ENCODE assay signal across 8 cellular contexts in genomic region chr9:91192785-91193657, GRCh38.
DNase-seq lines count a peak whose midpoint lies in the region; FAIRE-seq lines count a peak whose summit lies in the region.

No MANE protein-coding gene starts in this region.

- peak overlapping the region; percentile 100 for H3K27ac ChIP-seq in subcutaneous abdominal adipose tissue (ENCODE audit: low read depth, low read length)

- H3K9ac ChIP-seq in subcutaneous abdominal adipose tissue (ENCODE audit: low read length in 5 of 5): peak overlapping the region; percentile 86 to 97 (median 95)

- H3K9me3 Mint-ChIP-seq in activated naive CD4-positive, alpha-beta T cell treated with anti-CD3 and anti-CD28 coated beads, Interleukin-2, amount 10 ng/mL, durations not matched to agents 7 days and 5 days: peaks cover 17% of the 10 kb centered on the region

- H3K36me3 ChIP-seq in subcutaneous abdominal adipose tissue (ENCODE audit: control insufficient read depth in 5 of 5, insufficient read depth in 5 of 5, low read length in 5 of 5): no peaks in the 10 kb centered on the region

- peaks cover 65% of the 10 kb centered on the region for H3K4me1 Mint-ChIP-seq in activated naive CD4-positive, alpha-beta T cell treated with anti-CD3 and anti-CD28 coated beads, Interleukin-2, amount 10 ng/mL, durations not matched to agents 7 days and 5 days

- no peaks in the 10 kb centered on the region for H3K27me3 ChIP-seq in subcutaneous abdominal adipose tissue (ENCODE audit: control insufficient read depth in 5 of 5, insufficient read depth in 4 of 5, low read length in 5 of 5)

- peaks cover 12 to 64% (median 50%) of the 10 kb centered on the region in 5 donors for H3K4me1 ChIP-seq in subcutaneous abdominal adipose tissue (ENCODE audit: control insufficient read depth in 5 of 5, insufficient read depth in 5 of 5, low read length in 5 of 5)

- H3K27me3 Mint-ChIP-seq in activated naive CD4-positive, alpha-beta T cell treated with anti-CD3 and anti-CD28 coated beads, Interleukin-2, amount 10 ng/mL, durations not matched to agents 7 days and 5 days: peaks cover 19% of the 10 kb centered on the region

- H3K36me3 Mint-ChIP-seq in activated naive CD4-positive, alpha-beta T cell treated with anti-CD3 and anti-CD28 coated beads, Interleukin-2, amount 10 ng/mL, durations not matched to agents 7 days and 5 days: peaks cover 23% of the 10 kb centered on the region

- H3K27ac Mint-ChIP-seq in activated naive CD4-positive, alpha-beta T cell treated with anti-CD3 and anti-CD28 coated beads, Interleukin-2, amount 10 ng/mL, durations not matched to agents 7 days and 5 days: peak overlapping the region; percentile 98

- DNase-seq in AG08395 (ENCODE audit: low spot score) (peak; percentile 95), GM19239 (ENCODE audit: insufficient read length, low spot score) (no peak), HS-27A (ENCODE audit: low read depth) (peak; percentile 94), SHP77 (lab: John Stamatoyannopoulos, UW) (peak; percentile 68 to 78), globus pallidus (ENCODE audit: low spot score) (peak; percentile 42), non-pigmented ciliary epithelial cell (ENCODE audit: low read depth) (peak; percentile 96)
- DNase-seq in activated naive CD4-positive, alpha-beta T cell treated with anti-CD3 and anti-CD28 coated beads, Interleukin-2, amount 10 ng/mL, durations not matched to agents 7 days and 5 days: peak; percentile 67

- H3K4me3 ChIP-seq in subcutaneous abdominal adipose tissue (ENCODE audit: low read depth in 1 of 5, low read length in 5 of 5): peak overlapping the region in 4 of 5 donors; percentile 59 to 74 (median 64)

- CTCF ChIA-PET in activated naive CD4-positive, alpha-beta T cell treated with anti-CD3 and anti-CD28 coated beads, Interleukin-2, amount 10 ng/mL, durations not matched to agents 7 days and 5 days (lab: Charles Lee): interaction anchor here (0.7 to 2.3 kb wide), 10 partner anchors 15 to 277 kb away, joined by 3 to 7 read pairs (median 4); no protein-coding TSS in a partner anchor

- no peaks in the 10 kb centered on the region for H3K9me3 ChIP-seq in subcutaneous abdominal adipose tissue (ENCODE audit: control insufficient read depth in 5 of 5, low read length in 5 of 5)

- H3K4me3 Mint-ChIP-seq in activated naive CD4-positive, alpha-beta T cell treated with anti-CD3 and anti-CD28 coated beads, Interleukin-2, amount 10 ng/mL, durations not matched to agents 7 days and 5 days: peak overlapping the region; percentile 73

- FAIRE-seq in GM19239 (lab: Jason Lieb, UNC): peak; percentile 21
